Comparison of ENCODE assay signal across 31 cellular contexts in genomic region chr4:55018978-55019377, GRCh38.
DNase-seq lines count a peak whose midpoint lies in the region; ATAC-seq, FAIRE-seq and TF ChIP-seq lines count a peak whose summit lies in the region.
"Had no signal": no experiment of that assay in that cellular context is flagged by ENCODE, and none has a peak within 500 bp of the region (broad histone marks: within the 10 kb centered on the region; RNA-seq: fewer than 3 reads in every experiment).

No MANE protein-coding gene starts in this region.

- no peak overlapping the region for H3K4me2 ChIP-seq in GM12878 (ENCODE audit: control insufficient read depth, insufficient read depth)
- no peak overlapping the region for H3K4me2 ChIP-seq in keratinocyte (ENCODE audit: control insufficient read depth, extremely low read depth, insufficient read depth, low read depth, low read length)

- H3K79me2 ChIP-seq in ACC112 (ENCODE audit: control insufficient read depth, insufficient read depth, low read length, unreplicated experiment) = no peaks in the 10 kb centered on the region
- H3K79me2 ChIP-seq in GM12878 (ENCODE audit: control insufficient read depth, insufficient read depth, low read length) = no peaks in the 10 kb centered on the region
- no peaks in the 10 kb centered on the region for H3K79me2 ChIP-seq in keratinocyte (ENCODE audit: control insufficient read depth, insufficient read depth, low read length)

- H3K27ac ChIP-seq in ACC112 (ENCODE audit: low read depth, low read length) = no peak overlapping the region
- H3K27ac ChIP-seq in GM12878 (ENCODE audit: control insufficient read depth, insufficient read depth) = no peak overlapping the region
- H3K27ac ChIP-seq in keratinocyte (ENCODE audit: control insufficient read depth, insufficient read depth, low read length) = no peak overlapping the region
- H3K27ac ChIP-seq: esophagus squamous epithelium, GM23248, Peyer's patch, right atrium auricular region, suprapubic skin, upper lobe of left lung had no signal

- no peak for DNase-seq in GM12878 (ENCODE audit: low read depth, low spot score)
- no peak for DNase-seq in keratinocyte (ENCODE audit: low read depth, low spot score)
- no peak for DNase-seq in HuH-7 (ENCODE audit: low spot score)
- no peak for DNase-seq in NCI-H82 (lab: John Stamatoyannopoulos, UW)
- DNase-seq: activated CD4-positive, alpha-beta T cell treated with anti-CD3 and anti-CD28 coated beads, Interleukin-2, amount 50 U/mL, for 1 hour; activated effector memory CD4-positive, alpha-beta T cell treated with anti-CD3 and anti-CD28 coated beads, Interleukin-2, amount 50 U/mL, for 16 hours; activated naive CD8-positive, alpha-beta T cell treated with anti-CD3 and anti-CD28 coated beads for 36 hours; activated T-cell treated with anti-CD3 and anti-CD28 coated beads, Interleukin-2, amount 50 U/mL, for 1 hour; aorta; caudate nucleus; DMS79; esophagus squamous epithelium; NCI-H1436; NCI-H2081; NCI-H345; NCI-H69; Peyer's patch; SHP77 treated with DMSO at 0.1 percent for 48 hours; stimulated activated CD4-positive, alpha-beta T cell treated with anti-CD3 and anti-CD28 coated beads, Interleukin-1b, Interleukin-23, amount 100 ng/mL, for 48 hours; stimulated activated naive CD4-positive, alpha-beta T cell treated with Interleukin-2 at 50 U/mL for 16 hours; SW 1271; T-helper 9 cell; upper lobe of left lung had no signal

- CTCF ChIA-PET in GM12878 (lab: Yijun Ruan, JAX) = no interaction called here

- 19% methylated on average over 2 of the region's 2 CpGs for WGBS in GM12878 (ENCODE audit: insufficient coverage, insufficient replicate concordance, low lambda C conversion rate, missing lambda C conversion rate)

- TF ChIP-seq RAD21 in GM12878 (IDR thresholded peaks at IDR 0.05; ENCODE audit: insufficient read depth, low read depth, low read length) = no peak

- H4K20me1 ChIP-seq in GM12878 (ENCODE audit: control insufficient read depth, insufficient read depth) = no peaks in the 10 kb centered on the region
- H4K20me1 ChIP-seq in keratinocyte (ENCODE audit: control insufficient read depth, extremely low read depth, insufficient read depth, low read length) = no peaks in the 10 kb centered on the region

- TF ChIP-seq EP300 in GM12878 (IDR thresholded peaks at IDR 0.05; ENCODE audit: borderline replicate concordance in 1 of 2, control insufficient read depth in 1 of 2, low read depth in 2 of 2, low read length in 2 of 2) = no peak

- H3K9me1 ChIP-seq in keratinocyte (ENCODE audit: control insufficient read depth, extremely low read depth, insufficient read depth, low read length) = no peaks in the 10 kb centered on the region

- H3K4me3 ChIP-seq in ACC112 (ENCODE audit: low read depth, low read length) (no peak overlapping the region), GM12878 (no peak overlapping the region), keratinocyte (ENCODE audit: control insufficient read depth in 2 of 3, extremely low read depth in 1 of 3, insufficient read depth in 2 of 3, low read depth in 1 of 3, low read length in 3 of 3) (no peak overlapping the region)
- H3K4me3 ChIP-seq: esophagus squamous epithelium, GM23248, Peyer's patch, right atrium auricular region, suprapubic skin, upper lobe of left lung had no signal

- H3K9ac ChIP-seq in GM12878 (ENCODE audit: control insufficient read depth, insufficient read depth, low read length) (no peak overlapping the region), keratinocyte (ENCODE audit: control insufficient read depth, extremely low read depth, insufficient read depth, low read length) (no peak overlapping the region)
- H3K9ac ChIP-seq: GM23248 had no signal

- H2AFZ ChIP-seq in ACC112 (ENCODE audit: low read length, unreplicated experiment) (peak overlapping the region; percentile 20), GM12878 (ENCODE audit: control insufficient read depth, low read depth, low read length) (no peak overlapping the region), keratinocyte (ENCODE audit: control insufficient read depth, low read length) (peak overlapping the region; percentile 30)
- H2AFZ ChIP-seq: GM23248 had no signal

- ATAC-seq in HG02870 (IDR thresholded peaks at IDR 0.05; ENCODE audit: unreplicated experiment) (peak; percentile 54), GM12878 (peak; percentile 54), GM18520 (IDR thresholded peaks at IDR 0.05; ENCODE audit: unreplicated experiment) (no peak), GM18861 (IDR thresholded peaks at IDR 0.05; ENCODE audit: unreplicated experiment) (no peak)

- H3K27me3 ChIP-seq in ACC112 (ENCODE audit: insufficient read depth, low read length) (no peaks in the 10 kb centered on the region), GM12878 (replicated peaks in 1 of 2; ENCODE audit: control insufficient read depth in 2 of 2, insufficient read depth in 2 of 2, low read length in 1 of 2) (no peaks in the 10 kb centered on the region), keratinocyte (ENCODE audit: control insufficient read depth, extremely low read depth, insufficient read depth, low read length) (no peaks in the 10 kb centered on the region)
- H3K27me3 ChIP-seq: esophagus squamous epithelium, Peyer's patch, right atrium auricular region, suprapubic skin, upper lobe of left lung had no signal

- no peak for TF ChIP-seq CTCF in GM12878 (IDR thresholded peaks at IDR 0.05 in 2 of 3, conservative IDR thresholded peaks at IDR 0.05 in 1 of 3; ENCODE audit: control insufficient read depth in 2 of 3, extremely low read depth in 1 of 3, insufficient read depth in 1 of 3, low read depth in 3 of 3, low read length in 3 of 3)
- TF ChIP-seq CTCF in keratinocyte (optimal IDR thresholded peaks at IDR 0.05 in 1 of 3, IDR thresholded peaks at IDR 0.05 in 1 of 3, conservative IDR thresholded peaks at IDR 0.05 in 1 of 3; ENCODE audit: extremely low read depth in 1 of 3, insufficient read depth in 2 of 3, low read length in 3 of 3) = no peak

- H3K4me1 ChIP-seq in ACC112 (ENCODE audit: control insufficient read depth, insufficient read depth, low read length, unreplicated experiment) (peaks cover 17% of the 10 kb centered on the region), GM12878 (ENCODE audit: control insufficient read depth, insufficient read depth, low read length) (no peaks in the 10 kb centered on the region; the same call in 1 of the 2 replicates), keratinocyte (ENCODE audit: control insufficient read depth, extremely low read depth, insufficient read depth, low read length) (peaks cover 6% of the 10 kb centered on the region)
- H3K4me1 ChIP-seq: esophagus squamous epithelium, Peyer's patch, right atrium auricular region, suprapubic skin, upper lobe of left lung had no signal

- intact Hi-C loops in GM12878 (cut with micrococcal nuclease; ENCODE audit: unreplicated experiment) = no loop called here

- FAIRE-seq in GM12878 (lab: Jason Lieb, UNC) (no peak), keratinocyte (lab: Jason Lieb, UNC) (no peak)
- FAIRE-seq: G401.6 had no signal

- BruUV-seq in GM12878 (replicated peaks; lab: Mats Ljungman, UMichigan) = no TSS peak

- no peaks in the 10 kb centered on the region for H3K36me3 ChIP-seq in ACC112 (ENCODE audit: insufficient read depth, low read length)
- no peaks in the 10 kb centered on the region for H3K36me3 ChIP-seq in GM12878 (ENCODE audit: control insufficient read depth in 2 of 2, insufficient read depth in 2 of 2, low read length in 1 of 2)
- no peaks in the 10 kb centered on the region for H3K36me3 ChIP-seq in keratinocyte (ENCODE audit: control insufficient read depth in 2 of 2, extremely low read depth in 1 of 2, insufficient read depth in 2 of 2, low read length in 2 of 2)
- H3K36me3 ChIP-seq: esophagus squamous epithelium, Peyer's patch, right atrium auricular region, suprapubic skin, upper lobe of left lung had no signal

- SMC1A ChIA-PET in GM12878 (lab: Charles Lee; ENCODE audit: uncharacterized antibody, unreplicated experiment) = interaction anchor here (1.3 kb wide), 2 partner anchors 10 kb away, joined by 3 read pairs; no protein-coding TSS in a partner anchor

- H3K9me3 ChIP-seq in GM12878 (replicated peaks; ENCODE audit: control insufficient read depth, insufficient read depth, low read length) (no peaks in the 10 kb centered on the region), keratinocyte (ENCODE audit: control insufficient read depth, low read depth, low read length) (no peaks in the 10 kb centered on the region)
- H3K9me3 ChIP-seq: esophagus squamous epithelium, Peyer's patch, right atrium auricular region, suprapubic skin, upper lobe of left lung had no signal

- in situ Hi-C loops in GM12878 (cut with MboI) = no loop called here

- dilution Hi-C loops in keratinocyte (cut with MboI; ENCODE audit: extremely low pct_ligation_motif_present, low sequenced_read_pairs) = loop anchor here (25.0 kb wide), 1 partner anchor 293 kb away; no protein-coding TSS in a partner anchor

- TF ChIP-seq POLR2A in GM12878 (IDR thresholded peaks at IDR 0.05; ENCODE audit: low read depth, low read length) = no peak

- RAD21 ChIA-PET in GM12878 (lab: Charles Lee; ENCODE audit: unreplicated experiment) = interaction anchor here (0.9 kb wide), 1 partner anchor 11 kb away, joined by 3 read pairs; no protein-coding TSS in a partner anchor

- POLR2A ChIA-PET in GM12878 (lab: Charles Lee) = no interaction called here

TF ChIP-seq in GM12878, 131 proteins besides CTCF, POLR2A, EP300 and RAD21:
- TF ChIP-seq PAX5 (IDR thresholded peaks at IDR 0.05; ENCODE audit: borderline replicate concordance, low read depth, low read length) (no peak), RAD51 (IDR thresholded peaks at IDR 0.05) (peak; percentile 42; the same call in 1 of the 2 replicates), IKZF2 (IDR thresholded peaks at IDR 0.05) (peak in 1 of 2 experiments; percentile 32; a peak in 1 of 4 replicates), POLR2AphosphoS2 (IDR thresholded peaks at IDR 0.05; ENCODE audit: low read depth, low read length) (no peak), ESRRA (IDR thresholded peaks at IDR 0.05; ENCODE audit: low read length) (no peak), IKZF1 (conservative IDR thresholded peaks at IDR 0.05) (0 out of 2 replicates have a peak, but pooled peaks have one; percentile 29)

Comparison
In these comparisons a context has a peak if more than half of its experiments do, and no peak if none do; other contexts are left out.
1. ATAC-seq: peak in HG02870 (single experiment) and GM12878 (single experiment); none in GM18520 (single experiment) and GM18861 (single experiment).